ENCODE assay signal across 14 cellular contexts in the genomic region with DNA sequence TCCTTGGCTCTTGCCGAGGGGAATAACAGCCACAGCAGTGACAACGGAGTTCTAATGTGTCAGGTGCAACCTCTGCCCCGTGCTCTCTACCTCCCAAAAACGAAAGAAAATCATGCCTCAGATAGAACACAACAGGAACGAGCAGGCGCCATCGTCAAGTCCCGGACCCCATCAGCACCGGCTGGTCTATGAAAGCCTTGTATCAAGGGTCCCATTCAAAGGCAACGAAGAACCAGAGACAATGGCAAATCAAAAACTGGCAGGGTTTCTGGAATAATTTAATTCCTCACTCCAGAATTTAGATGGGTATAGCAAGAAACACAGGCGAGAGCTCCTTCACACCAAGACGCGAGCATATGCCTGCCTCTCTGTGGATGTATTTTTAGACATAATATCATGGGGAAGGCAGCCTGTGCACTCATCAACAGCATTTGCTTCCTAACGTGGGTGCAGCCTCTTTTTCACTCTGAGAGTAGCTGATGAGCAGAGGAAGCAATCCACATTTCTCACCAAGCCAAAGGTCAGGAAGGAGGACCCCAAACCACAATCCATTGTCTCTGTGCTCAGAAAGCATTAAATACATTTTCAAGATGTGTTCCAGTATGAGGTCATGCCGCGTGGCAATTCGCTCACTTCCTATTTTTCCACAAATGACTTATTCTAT.
DNase-seq lines count a peak whose midpoint lies in the region; ATAC-seq and TF ChIP-seq lines count a peak whose summit lies in the region.
"Had no signal": no experiment of that assay in that cellular context is flagged by ENCODE, and none has a peak within 500 bp of the region (broad histone marks: within the 10 kb centered on the region; RNA-seq: fewer than 3 reads in every experiment).

No MANE protein-coding gene starts in this region.

- H3K4me1 ChIP-seq in left ventricle myocardium inferior (peaks cover 25% of the 10 kb centered on the region), BE2C (no peaks in the 10 kb centered on the region)

- H3K27ac ChIP-seq in left ventricle myocardium inferior (replicated peaks), result peak overlapping the region; percentile 49

- H3K9me3 ChIP-seq in left ventricle myocardium inferior (replicated peaks) (no peaks in the 10 kb centered on the region), BE2C (no peaks in the 10 kb centered on the region)

- ATAC-seq in HG03571 (IDR thresholded peaks at IDR 0.05; ENCODE audit: unreplicated experiment), result no peak
- ATAC-seq: naive thymus-derived CD8-positive, alpha-beta T cell had no signal

- no peak for TF ChIP-seq CTCF in astrocyte of the cerebellum (IDR thresholded peaks at IDR 0.05; ENCODE audit: low read depth, low read length, missing control alignments)
- TF ChIP-seq CTCF in left ventricle myocardium inferior (IDR thresholded peaks at IDR 0.05; ENCODE audit: borderline replicate concordance), result no peak
- no peak for TF ChIP-seq CTCF in BE2C (IDR thresholded peaks at IDR 0.05; ENCODE audit: low read depth, low read length)

- no peaks in the 10 kb centered on the region for H3K27me3 ChIP-seq in left ventricle myocardium inferior (ENCODE audit: low read depth)
- no peaks in the 10 kb centered on the region for H3K27me3 ChIP-seq in BE2C

- intact Hi-C loops in left ventricle myocardium inferior (cut with micrococcal nuclease) (no loop called here), posterior cingulate gyrus (cut with DNase I) (loop anchor here (5.0 kb wide), 2 partner anchors 92 to 133 kb away; no protein-coding TSS in a partner anchor)

- in situ Hi-C loops in astrocyte of the cerebellum (cut with HindIII; ENCODE audit: low sequenced_read_pairs), result no loop called here

- H3K36me3 ChIP-seq in left ventricle myocardium inferior (no peaks in the 10 kb centered on the region), BE2C (no peaks in the 10 kb centered on the region)

- peak overlapping the region; percentile 32 for H3K4me3 ChIP-seq in astrocyte of the cerebellum (ENCODE audit: low read depth, low read length)
- H3K4me3 ChIP-seq in left ventricle myocardium inferior, result peak overlapping the region; percentile 57
- H3K4me3 ChIP-seq in BE2C (ENCODE audit: low read depth, low read length), result no peak overlapping the region

- DNase-seq in DMS79 (lab: John Stamatoyannopoulos, UW) (peak; percentile 39), astrocyte of the cerebellum (ENCODE audit: low read depth) (peak; percentile 59), left ventricle myocardium inferior (no peak), posterior cingulate gyrus (peak; percentile 18 to 89 (median 44)), SW 1271 (lab: John Stamatoyannopoulos, UW) (no peak), DMS153 (lab: John Stamatoyannopoulos, UW) (no peak), BE2C (no peak)
- DNase-seq: activated CD4-positive, alpha-beta T cell treated with anti-CD3 and anti-CD28 coated beads, Interleukin-2, amount 50 U/mL, for 4 hours; cerebellar nuclear complex; islet precursor cell; naive thymus-derived CD8-positive, alpha-beta T cell; NCI-H446; stimulated activated CD8-positive, alpha-beta memory T cell treated with anti-CD3 and anti-CD28 coated beads, Interleukin-4, amount 100 ng/mL, for 48 hours had no signal

Comparison
In these comparisons a context has a peak if more than half of its experiments do, and no peak if none do; other contexts are left out.
1. DNase-seq: peak in DMS79 (single experiment), astrocyte of the cerebellum (single experiment) and posterior cingulate gyrus (10 of 10); none in left ventricle myocardium inferior (single experiment), SW 1271 (0 of 2), DMS153 (single experiment) and BE2C (single experiment).